ENCODE assay signal across 31 cellular contexts in the genomic region with DNA sequence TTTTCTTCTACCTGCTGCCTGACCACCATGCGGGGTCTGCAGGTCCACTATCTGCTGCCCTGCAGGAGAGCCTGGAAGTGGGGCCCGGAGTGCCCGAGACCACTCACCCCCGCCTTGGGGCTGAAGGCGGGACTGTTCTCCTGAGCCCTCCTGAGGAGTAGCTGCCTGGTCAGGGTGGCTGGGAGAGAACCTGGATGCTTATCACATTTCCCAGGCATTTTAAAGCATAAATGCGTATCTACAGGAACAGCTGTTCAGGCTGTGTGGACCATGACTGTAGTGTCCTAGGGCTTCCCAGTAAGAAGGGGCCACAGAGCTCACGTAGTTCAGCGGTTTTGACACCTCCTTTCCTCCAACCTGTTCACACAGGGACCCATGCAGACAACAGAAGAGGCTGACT.
"Had no signal": no experiment of that assay in that cellular context is flagged by ENCODE, and none has a peak within 500 bp of the region (broad histone marks: within the 10 kb centered on the region; RNA-seq: fewer than 3 reads in every experiment).

No MANE protein-coding gene starts in this region.

- H3K4me3 ChIP-seq: adrenal gland, ascending aorta, cardiac muscle cell had no signal

- H3K27ac ChIP-seq: adrenal gland, ascending aorta, cardiac muscle cell, VCaP had no signal

- H3K9me3 ChIP-seq: adrenal gland, ascending aorta had no signal

- H3K4me1 ChIP-seq: adrenal gland, ascending aorta had no signal

- FAIRE-seq: TTC549 had no signal

- H3K27me3 ChIP-seq: adrenal gland, ascending aorta, cardiac muscle cell had no signal

- H3K36me3 ChIP-seq: adrenal gland had no signal

- DNase-seq: activated B cell treated with CpG ODN at 0.5 μM for 24 hours; activated CD4-positive, alpha-beta memory T cell treated with anti-CD3 and anti-CD28 coated beads for 36 hours; activated CD4-positive, alpha-beta T cell treated with anti-CD3 and anti-CD28 coated beads for 4 hours; activated CD4-positive, alpha-beta T cell treated with anti-CD3 and anti-CD28 coated beads, Interleukin-2, amount 10 ng/mL, durations not matched to agents 24 days and 14 days; activated CD4-positive, alpha-beta T cell treated with anti-CD3 and anti-CD28 coated beads, Interleukin-2, amount 50 U/mL, for 1 hour; activated CD4-positive, alpha-beta T cell treated with anti-CD3 and anti-CD28 coated beads, Interleukin-2, amount 50 U/mL, for 4 hours; activated CD4-positive, CD25-positive, alpha-beta regulatory T cell treated with anti-CD3 and anti-CD28 coated beads, Interleukin-2, amount 50 U/mL, for 72 hours; activated CD8-positive, alpha-beta memory T cell treated with anti-CD3 and anti-CD28 coated beads, Interleukin-2, amount 10 ng/mL, durations not matched to agents 7 days and 5 days; activated CD8-positive, alpha-beta T cell treated with anti-CD3 and anti-CD28 coated beads for 36 hours; activated effector memory CD4-positive, alpha-beta T cell treated with anti-CD3 and anti-CD28 coated beads, Interleukin-2, amount 50 U/mL, for 16 hours; activated gamma-delta T cell treated with Interleukin-2 at 50 U/mL for 16 hours; activated naive CD4-positive, alpha-beta T cell; activated naive CD4-positive, alpha-beta T cell treated with anti-CD3 and anti-CD28 coated beads for 36 hours; activated naive CD4-positive, alpha-beta T cell treated with anti-CD3 and anti-CD28 coated beads, Interleukin-2, amount 50 U/mL, for 16 hours; activated naive CD8-positive, alpha-beta T cell treated with anti-CD3 and anti-CD28 coated beads for 36 hours; activated T-cell treated with anti-CD3 and anti-CD28 coated beads for 4 hours; activated T-cell treated with anti-CD3 and anti-CD28 coated beads, Interleukin-2, amount 50 U/mL, for 1 hour; activated T-cell treated with anti-CD3 and anti-CD28 coated beads, Interleukin-2, amount 50 U/mL, for 4 hours; activated T-cell treated with anti-CD3 and anti-CD28 coated beads, Interleukin-2, amount 50 U/mL, for 72 hours; adrenal gland; amniotic stem cell; central memory CD4-positive, alpha-beta T cell; T-cell; T-helper 2 cell; T-helper 9 cell had no signal

- ATAC-seq: activated CD8-positive, alpha-beta memory T cell treated with anti-CD3 and anti-CD28 coated beads, Interleukin-2, amount 10 ng/mL, durations not matched to agents 7 days and 5 days; activated CD8-positive, alpha-beta T cell treated with anti-CD3 and anti-CD28 coated beads for 36 hours; activated naive CD4-positive, alpha-beta T cell treated with anti-CD3 and anti-CD28 coated beads, Interleukin-2, amount 50 U/mL, for 72 hours; activated T-cell treated with anti-CD3 and anti-CD28 coated beads, Interleukin-2, amount 50 U/mL, for 4 hours; activated T-cell treated with anti-CD3 and anti-CD28 coated beads, Interleukin-2, amount 50 U/mL, for 72 hours; activated T-helper 17 cell treated with anti-CD3 and anti-CD28 coated beads, Interleukin-2, amount 50 U/mL, for 72 hours; T-cell had no signal
